In genomic region chr11:116861539-116861938, GRCh38 we compare ENCODE assay signal across 1 cellular context.
TF ChIP-seq lines count a peak whose summit lies in the region.

No MANE protein-coding gene starts in this region.

TF ChIP-seq in SK-N-SH treated with all-trans-retinoic acid at 6 μM for 48 hours, 23 proteins besides CTCF, POLR2A, EP300 and RAD21 (continued from another document):
- TF ChIP-seq OSR1 (CRISPR knock-in tag; IDR thresholded peaks at IDR 0.05): no peak
